Comparison of ENCODE assay signal across 9 cellular contexts in genomic region chr20:49814057-49814675, GRCh38. TPM values are rescaled to one million over a fixed set of nuclear protein-coding genes. Genes with fewer than 3 reads are reported as not detected.
DNase-seq lines count a peak whose midpoint lies in the region; ATAC-seq, FAIRE-seq and TF ChIP-seq lines count a peak whose summit lies in the region.
"Had no signal": no experiment of that assay in that cellular context is flagged by ENCODE, and none has a peak within 500 bp of the region (broad histone marks: within the 10 kb centered on the region; RNA-seq: fewer than 3 reads in every experiment).

No MANE protein-coding gene starts in this region.

- H3K36me3 Mint-ChIP-seq in nephron (ENCODE audit: low read depth): peaks cover 25% of the 10 kb centered on the region

- H3K4me3 ChIP-seq in DND-41 (ENCODE audit: low read depth in 1 of 2, low read length in 2 of 2): peak overlapping the region; percentile 49 to 70; a peak in 3 of 4 replicates
- peak overlapping the region; percentile 96 for H3K4me3 ChIP-seq in Loucy (ENCODE audit: low read length, poor library complexity, severe bottlenecking)
- H3K4me3 ChIP-seq in bronchial epithelial cell (ENCODE audit: low read depth, low read length): no peak overlapping the region

- peak overlapping the region; percentile 83 for H3K27ac ChIP-seq in DND-41 (ENCODE audit: low read length)

- ATAC-seq in DND-41 (ENCODE audit: insufficient read depth, low read depth) (no peak), GM21515 (IDR thresholded peaks at IDR 0.05; ENCODE audit: unreplicated experiment) (no peak)

- DNase-seq in DND-41: no peak
- DNase-seq in bronchial epithelial cell (ENCODE audit: low read depth): peak; percentile 41
- no peak for DNase-seq in stimulated activated naive CD4-positive, alpha-beta T cell treated with Interleukin-2 at 50 U/mL for 16 hours (lab: John Stamatoyannopoulos, UW)
- no peak for DNase-seq in NCI-H524 treated with DMSO at 0.1 percent for 48 hours (lab: John Stamatoyannopoulos, UW)
- no peak for DNase-seq in anterior cingulate cortex (lab: John Stamatoyannopoulos, UW)

- H4K20me1 ChIP-seq in DND-41 (ENCODE audit: insufficient read depth, low read length): no peaks in the 10 kb centered on the region
- H4K20me1 ChIP-seq in Loucy (ENCODE audit: insufficient read depth, low read length, poor library complexity, severe bottlenecking): no peaks in the 10 kb centered on the region

- H3K79me2 ChIP-seq in DND-41 (ENCODE audit: insufficient read depth, low read length) (peaks cover 21% of the 10 kb centered on the region), Loucy (ENCODE audit: insufficient read depth, low read length) (peaks cover 14% of the 10 kb centered on the region)

- no peak for FAIRE-seq in bronchial epithelial cell (lab: Jason Lieb, UNC)
- FAIRE-seq: GM18507 had no signal

- H3K9me2 ChIP-seq in Loucy (replicated peaks; ENCODE audit: low read depth, low read length): no peaks in the 10 kb centered on the region

- peaks cover 3% of the 10 kb centered on the region for H3K27me3 Mint-ChIP-seq in nephron (ENCODE audit: low read depth)

- H3K9me3 ChIP-seq in DND-41 (ENCODE audit: insufficient read depth, low read length, severe bottlenecking) (no peaks in the 10 kb centered on the region), Loucy (ENCODE audit: insufficient read depth, low read depth, low read length) (no peaks in the 10 kb centered on the region)

- H3K4me3 Mint-ChIP-seq in nephron: peak overlapping the region; percentile 92 to 97 (median 94)

- H3F3A ChIP-seq in Loucy (ENCODE audit: low read depth): no peaks in the 10 kb centered on the region

- H3K9ac ChIP-seq in DND-41 (ENCODE audit: low read depth, low read length) (peak overlapping the region; percentile 62), Loucy (ENCODE audit: low read depth, low read length, poor library complexity, severe bottlenecking) (peak overlapping the region; percentile 94)

- TF ChIP-seq CTCF in DND-41 (IDR thresholded peaks at IDR 0.05; ENCODE audit: borderline replicate concordance, extremely low read depth, low read length, poor library complexity, severe bottlenecking): no peak
- TF ChIP-seq CTCF in Loucy (conservative IDR thresholded peaks at IDR 0.05; ENCODE audit: low read length): no peak
- TF ChIP-seq CTCF in bronchial epithelial cell (IDR thresholded peaks at IDR 0.05; ENCODE audit: insufficient read depth, low read length, severe bottlenecking): no peak
- TF ChIP-seq CTCF in nephron (IDR thresholded peaks at IDR 0.05; ENCODE audit: unreplicated experiment in 3 of 3): no peak

- H3K4me1 ChIP-seq in DND-41 (ENCODE audit: insufficient read depth, low read length) (peaks cover 22% of the 10 kb centered on the region), Loucy (ENCODE audit: insufficient read depth, low read length, poor library complexity, severe bottlenecking) (peaks cover 12% of the 10 kb centered on the region)

- H3K9me3 Mint-ChIP-seq in nephron: no peaks in the 10 kb centered on the region

- no peaks in the 10 kb centered on the region for H3K27me3 ChIP-seq in DND-41 (ENCODE audit: insufficient read depth, low read length, poor library complexity)
- no peaks in the 10 kb centered on the region for H3K27me3 ChIP-seq in Loucy (ENCODE audit: insufficient read depth, low read length, poor library complexity, severe bottlenecking)
- H3K27me3 ChIP-seq in bronchial epithelial cell (ENCODE audit: control insufficient read depth, insufficient read depth, low read length): no peaks in the 10 kb centered on the region

- H3K4me1 Mint-ChIP-seq in nephron: peaks cover 32% of the 10 kb centered on the region

- H2AFZ ChIP-seq in DND-41 (ENCODE audit: low read depth, low read length): no peak overlapping the region
- no peak overlapping the region for H2AFZ ChIP-seq in Loucy (ENCODE audit: low read length)

- peak overlapping the region; percentile 93 to 97 (median 94) for H3K27ac Mint-ChIP-seq in nephron

- H3K4me2 ChIP-seq in DND-41 (ENCODE audit: insufficient read depth, low read length) (peak overlapping the region; percentile 80), Loucy (ENCODE audit: low read depth, low read length, poor library complexity, severe bottlenecking) (peak overlapping the region; percentile 88)

- H3K36me3 ChIP-seq in DND-41 (ENCODE audit: insufficient read depth, low read length) (peaks cover 36% of the 10 kb centered on the region), Loucy (ENCODE audit: insufficient read depth, low read length) (peaks cover 4% of the 10 kb centered on the region; the same call in 1 of the 2 replicates), bronchial epithelial cell (ENCODE audit: control insufficient read depth, insufficient read depth, low read length) (peaks cover 1% of the 10 kb centered on the region)

RNA-seq across cellular contexts. Expression of gene SLC9A8, which starts 1.5 kb away (rescaled TPM):
- 1.6 and 4.6 TPM in 2 replicates for total RNA-seq in bronchial epithelial cell
